Comparison of ENCODE assay signal across 21 cellular contexts in the genomic region with DNA sequence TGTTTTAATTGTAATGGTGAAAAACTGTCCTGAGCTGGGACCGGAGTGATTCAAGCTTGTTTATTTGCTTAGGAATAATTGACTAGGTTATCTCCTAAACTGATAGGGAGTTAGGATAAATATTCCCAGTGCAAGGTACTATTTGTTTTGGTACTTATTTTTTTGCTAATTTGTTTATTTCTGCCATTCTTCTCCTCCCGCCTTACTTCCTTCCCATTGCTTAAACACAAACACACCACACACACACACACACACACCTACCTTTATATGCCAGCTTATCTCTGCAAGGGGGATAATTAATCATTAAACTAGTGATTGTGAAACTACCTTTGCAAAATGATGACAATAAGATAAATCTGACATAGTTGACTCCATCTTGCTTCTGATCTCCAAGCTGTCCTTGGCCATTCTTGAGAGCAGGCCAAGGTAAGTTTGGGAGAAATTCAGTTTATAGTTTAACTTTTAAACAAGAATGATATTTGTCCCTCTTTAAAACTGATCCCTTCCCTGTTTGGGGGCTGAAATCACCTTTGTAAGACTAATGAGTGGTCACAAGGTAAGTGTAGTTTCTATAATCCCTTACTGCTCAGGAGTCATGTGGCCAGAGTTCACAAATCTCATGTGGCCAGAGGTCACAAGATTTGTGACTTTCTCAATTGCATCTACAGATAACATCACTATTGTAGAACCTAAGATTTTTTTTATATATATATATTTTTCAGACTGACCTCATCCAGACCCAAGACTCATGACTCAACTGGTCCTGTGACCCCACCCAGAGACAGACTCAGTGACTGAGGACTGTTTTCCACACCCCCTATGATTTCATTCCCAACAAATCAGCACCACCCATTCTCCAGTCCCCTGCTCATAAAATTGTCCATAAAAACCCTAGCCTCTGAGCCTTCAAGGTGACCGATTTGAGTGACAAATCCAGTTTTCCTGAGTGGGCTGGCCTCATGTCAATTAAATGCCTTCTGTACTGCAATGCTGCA.
DNase-seq lines count a peak whose midpoint lies in the region; ATAC-seq and TF ChIP-seq lines count a peak whose summit lies in the region.
"Had no signal": no experiment of that assay in that cellular context is flagged by ENCODE, and none has a peak within 500 bp of the region (broad histone marks: within the 10 kb centered on the region; RNA-seq: fewer than 3 reads in every experiment).

No MANE protein-coding gene starts in this region.

- no peaks in the 10 kb centered on the region for H4K20me1 ChIP-seq in hepatocyte (ENCODE audit: insufficient read depth, poor library complexity, severe bottlenecking)

- no peak overlapping the region for H2AFZ ChIP-seq in hepatocyte

- H3K4me1 ChIP-seq in hepatocyte (ENCODE audit: insufficient read depth) (no peaks in the 10 kb centered on the region), mucosa of descending colon (ENCODE audit: low read depth) (no peaks in the 10 kb centered on the region)
- H3K4me1 ChIP-seq: Peyer's patch had no signal

- peak; percentile 33 for DNase-seq in DMS53 (lab: John Stamatoyannopoulos, UW)
- no peak for DNase-seq in DMS53 treated with DMSO at 0.1 percent for 48 hours (lab: John Stamatoyannopoulos, UW; ENCODE audit: unreplicated experiment)
- peak; percentile 52 for DNase-seq in hepatocyte (ENCODE audit: low spot score)
- DNase-seq in mucosa of descending colon, result no peak
- DNase-seq in NCI-H510A treated with DMSO at 0.1 percent for 48 hours (lab: John Stamatoyannopoulos, UW), result no peak
- no peak for DNase-seq in hepatic stellate cell (ENCODE audit: low spot score)
- no peak for DNase-seq in T-helper 2 cell
- DNase-seq: 8988T; CD8-positive, alpha-beta memory T cell; DMS79; H7; Karpas-422; NCI-H1694; NCI-H2081 treated with DMSO at 0.1 percent for 48 hours; NCI-H2171 treated with DMSO at 0.1 percent for 48 hours; NCI-H526 had no signal

- WGBS in hepatocyte (ENCODE audit: low lambda C conversion rate, missing lambda C conversion rate), result 57% methylated on average over 3 of the region's 3 CpGs

- no peaks in the 10 kb centered on the region for H3K9me3 ChIP-seq in hepatocyte (ENCODE audit: low read depth)
- no peaks in the 10 kb centered on the region for H3K9me3 ChIP-seq in mucosa of descending colon
- H3K9me3 ChIP-seq: Peyer's patch had no signal

- H3K4me2 ChIP-seq in hepatocyte, result no peak overlapping the region

- TF ChIP-seq CTCF in hepatocyte (IDR thresholded peaks at IDR 0.05; ENCODE audit: poor library complexity) (no peak), mucosa of descending colon (IDR thresholded peaks at IDR 0.05) (no peak)

- H3K4me3 ChIP-seq in hepatocyte, result no peak overlapping the region
- no peak overlapping the region for H3K4me3 ChIP-seq in mucosa of descending colon
- H3K4me3 ChIP-seq: Peyer's patch had no signal

- H3K27ac ChIP-seq in hepatocyte, result peak overlapping the region; percentile 77
- H3K27ac ChIP-seq: C4-2B, HL-60, Peyer's patch had no signal

- H3K9me2 ChIP-seq in hepatocyte (replicated peaks; ENCODE audit: insufficient read depth), result peaks cover 4% of the 10 kb centered on the region

- intact Hi-C loops in mucosa of descending colon (cut with DNase I, micrococcal nuclease), result no loop called here

- H3K79me2 ChIP-seq in hepatocyte, result no peaks in the 10 kb centered on the region

- no peak for TF ChIP-seq POLR2A in GM18505 (IDR thresholded peaks at IDR 0.05; ENCODE audit: borderline replicate concordance, extremely low read depth, insufficient read depth, insufficient read length)

- H3K27me3 ChIP-seq in hepatocyte, result no peaks in the 10 kb centered on the region
- H3K27me3 ChIP-seq: Peyer's patch had no signal

- H3K36me3 ChIP-seq in hepatocyte (replicated peaks; ENCODE audit: insufficient read depth, low read depth), result no peaks in the 10 kb centered on the region
- no peaks in the 10 kb centered on the region for H3K36me3 ChIP-seq in mucosa of descending colon (ENCODE audit: low read depth)
- H3K36me3 ChIP-seq: Peyer's patch had no signal

- peak; percentile 27 for ATAC-seq in mucosa of descending colon
- ATAC-seq in GM18505 (IDR thresholded peaks at IDR 0.05; ENCODE audit: unreplicated experiment), result no peak
- ATAC-seq: Right ventricle myocardium inferior had no signal

Comparison
In these comparisons a context has a peak if more than half of its experiments do, and no peak if none do; other contexts are left out.
1. DNase-seq: peak in DMS53 (single experiment) and hepatocyte (single experiment); none in DMS53 treated with DMSO at 0.1 percent for 48 hours (single experiment), mucosa of descending colon (0 of 3), NCI-H510A treated with DMSO at 0.1 percent for 48 hours (single experiment), hepatic stellate cell (single experiment) and T-helper 2 cell (0 of 5).